ENCODE assay signal across 10 cellular contexts in the genomic region with DNA sequence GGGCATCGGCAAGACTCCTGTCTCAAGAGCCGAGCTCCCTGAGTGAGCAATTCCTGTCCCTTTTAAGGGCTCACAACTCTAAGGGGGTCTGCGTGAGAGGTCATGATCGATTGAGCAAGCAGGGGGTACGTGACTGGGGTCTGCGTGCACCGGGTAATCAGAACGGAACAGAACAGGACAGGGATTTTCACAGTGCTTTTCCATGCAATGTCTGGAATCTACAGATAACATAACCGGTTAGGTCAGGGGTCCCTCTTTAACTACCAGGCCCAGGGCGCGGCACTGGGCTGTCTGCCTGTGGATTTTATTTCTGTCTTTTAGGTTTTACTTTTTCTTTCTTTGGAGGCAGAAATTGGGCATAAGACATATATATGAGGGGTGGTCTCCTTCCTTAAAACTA. TPM values are rescaled to one million over a fixed set of nuclear protein-coding genes. Genes with fewer than 3 reads are reported as not detected.
DNase-seq lines count a peak whose midpoint lies in the region; ATAC-seq and TF ChIP-seq lines count a peak whose summit lies in the region.
"Not testable (repeated sequence)": the region's sequence is repeated elsewhere in the genome, so short reads cannot be mapped to it uniquely, and the experiment has no call there.
"Had no signal": no experiment of that assay in that cellular context is flagged by ENCODE, and none has a peak within 500 bp of the region (broad histone marks: within the 10 kb centered on the region; RNA-seq: fewer than 3 reads in every experiment).

No MANE protein-coding gene starts in this region.

- WGBS in adrenal gland, 4 donors: 75 to 89% (median 85%) methylated on average over 11 of the region's 11 CpGs

- not testable (repeated sequence) for ATAC-seq in activated CD8-positive, alpha-beta T cell treated with anti-CD3 and anti-CD28 coated beads, Interleukin-2, amount 10 ng/mL, durations not matched to agents 7 days and 5 days; Right ventricle myocardium superior (ENCODE audit: poor library complexity); natural killer cell; stimulated activated effector memory CD8-positive, alpha-beta T cell treated with anti-CD3 and anti-CD28 coated beads, Interleukin-12 subunit alpha, Interleukin-12 subunit beta, amount 100 ng/mL, for 72 hours

- peaks cover 17 to 21% of the 10 kb centered on the region in 2 donors for H3K4me1 ChIP-seq in adrenal gland (replicated peaks in 1 of 2)

- POLR2A ChIA-PET in RWPE1 (lab: Yijun Ruan, JAX; ENCODE audit: low non-redundant PET): not testable (repeated sequence)
- POLR2A ChIA-PET in activated CD8-positive, alpha-beta T cell treated with anti-CD3 and anti-CD28 coated beads, Interleukin-2, amount 10 ng/mL, durations not matched to agents 7 days and 5 days (lab: Charles Lee): interaction anchor here (0.7 to 7.1 kb wide), 5 partner anchors 14 to 88 kb away, joined by 3 to 142 read pairs (median 15); a partner anchor contains a TSS

- H3K4me3 ChIP-seq in adrenal gland: not testable (repeated sequence)

- TF ChIP-seq CTCF in 22Rv1 (IDR thresholded peaks at IDR 0.05); RWPE1 (conservative IDR thresholded peaks at IDR 0.05; ENCODE audit: low read depth); adrenal gland (IDR thresholded peaks at IDR 0.05); natural killer cell (IDR thresholded peaks at IDR 0.05): not testable (repeated sequence)

- intact Hi-C loops in adrenal gland (cut with DNase I); Right ventricle myocardium superior (cut with DNase I); natural killer cell (cut with micrococcal nuclease): not testable (repeated sequence)

- H3K9me3 ChIP-seq in adrenal gland (replicated peaks in 1 of 3): not testable (repeated sequence)

- peak overlapping the region; percentile 99 for H3K27ac ChIP-seq in 22Rv1
- H3K27ac ChIP-seq in RWPE1: peak overlapping the region; percentile 26; the same call in 1 of the 2 replicates
- H3K27ac ChIP-seq in adrenal gland: peak overlapping the region in 3 of 5 donors; percentile 8 to 64 (median 54)

- H3K27ac Mint-ChIP-seq in activated CD8-positive, alpha-beta T cell treated with anti-CD3 and anti-CD28 coated beads, Interleukin-2, amount 10 ng/mL, durations not matched to agents 7 days and 5 days: peak overlapping the region; percentile 100
- peak overlapping the region; percentile 51 to 62 for H3K27ac Mint-ChIP-seq in natural killer cell
- H3K27ac Mint-ChIP-seq in stimulated activated effector memory CD8-positive, alpha-beta T cell treated with anti-CD3 and anti-CD28 coated beads, Interleukin-12 subunit alpha, Interleukin-12 subunit beta, amount 100 ng/mL, for 72 hours: peak overlapping the region; percentile 100

- CTCF ChIA-PET in RWPE1 (lab: Yijun Ruan, JAX): not testable (repeated sequence)
- CTCF ChIA-PET in activated CD8-positive, alpha-beta T cell treated with anti-CD3 and anti-CD28 coated beads, Interleukin-2, amount 10 ng/mL, durations not matched to agents 7 days and 5 days (lab: Charles Lee): interaction anchor here (1.0 kb wide), 1 partner anchor 88 kb away, joined by 5 read pairs; no protein-coding TSS in a partner anchor

- H3K4me1 Mint-ChIP-seq in activated CD8-positive, alpha-beta T cell treated with anti-CD3 and anti-CD28 coated beads, Interleukin-2, amount 10 ng/mL, durations not matched to agents 7 days and 5 days (ENCODE audit: low read depth): peaks cover 48% of the 10 kb centered on the region
- H3K4me1 Mint-ChIP-seq in natural killer cell: peaks cover 12 to 26% of the 10 kb centered on the region in 2 donors
- H3K4me1 Mint-ChIP-seq in stimulated activated effector memory CD8-positive, alpha-beta T cell treated with anti-CD3 and anti-CD28 coated beads, Interleukin-12 subunit alpha, Interleukin-12 subunit beta, amount 100 ng/mL, for 72 hours: peaks cover 27% of the 10 kb centered on the region

- H3K4me3 Mint-ChIP-seq in activated CD8-positive, alpha-beta T cell treated with anti-CD3 and anti-CD28 coated beads, Interleukin-2, amount 10 ng/mL, durations not matched to agents 7 days and 5 days: peak overlapping the region; percentile 94
- peak overlapping the region; percentile 65 for H3K4me3 Mint-ChIP-seq in natural killer cell
- H3K4me3 Mint-ChIP-seq in stimulated activated effector memory CD8-positive, alpha-beta T cell treated with anti-CD3 and anti-CD28 coated beads, Interleukin-12 subunit alpha, Interleukin-12 subunit beta, amount 100 ng/mL, for 72 hours: peak overlapping the region; percentile 93

- not testable (repeated sequence) for H3K27me3 Mint-ChIP-seq in activated CD8-positive, alpha-beta T cell treated with anti-CD3 and anti-CD28 coated beads, Interleukin-2, amount 10 ng/mL, durations not matched to agents 7 days and 5 days (ENCODE audit: low read depth)
- peaks cover 0 to 13% of the 10 kb centered on the region in 2 donors for H3K27me3 Mint-ChIP-seq in natural killer cell (ENCODE audit: low read depth in 2 of 2)

- H3K36me3 ChIP-seq in adrenal gland (replicated peaks in 1 of 2): not testable (repeated sequence)

- not testable (repeated sequence) for H3K27me3 ChIP-seq in adrenal gland

- not testable (repeated sequence) for H3K9me3 Mint-ChIP-seq in activated CD8-positive, alpha-beta T cell treated with anti-CD3 and anti-CD28 coated beads, Interleukin-2, amount 10 ng/mL, durations not matched to agents 7 days and 5 days (ENCODE audit: insufficient read depth); natural killer cell; stimulated activated effector memory CD8-positive, alpha-beta T cell treated with anti-CD3 and anti-CD28 coated beads, Interleukin-12 subunit alpha, Interleukin-12 subunit beta, amount 100 ng/mL, for 72 hours

- H3K36me3 Mint-ChIP-seq in activated CD8-positive, alpha-beta T cell treated with anti-CD3 and anti-CD28 coated beads, Interleukin-2, amount 10 ng/mL, durations not matched to agents 7 days and 5 days (ENCODE audit: low read depth): peaks cover 25% of the 10 kb centered on the region
- not testable (repeated sequence) for H3K36me3 Mint-ChIP-seq in natural killer cell
- H3K36me3 Mint-ChIP-seq in stimulated activated effector memory CD8-positive, alpha-beta T cell treated with anti-CD3 and anti-CD28 coated beads, Interleukin-12 subunit alpha, Interleukin-12 subunit beta, amount 100 ng/mL, for 72 hours: peaks cover 15% of the 10 kb centered on the region

- TF ChIP-seq POLR2A in GM19193 (IDR thresholded peaks at IDR 0.05; ENCODE audit: extremely low read depth, insufficient read depth, insufficient read length): peak; percentile 34
- not testable (repeated sequence) for TF ChIP-seq POLR2A in adrenal gland (IDR thresholded peaks at IDR 0.05)

- DNase-seq in RWPE1 (ENCODE audit: low spot score); activated CD8-positive, alpha-beta T cell treated with anti-CD3 and anti-CD28 coated beads, Interleukin-2, amount 10 ng/mL, durations not matched to agents 7 days and 5 days; adrenal gland; natural killer cell; stimulated activated effector memory CD8-positive, alpha-beta T cell treated with anti-CD3 and anti-CD28 coated beads, Interleukin-12 subunit alpha, Interleukin-12 subunit beta, amount 100 ng/mL, for 72 hours (ENCODE audit: low spot score in 2 of 2): not testable (repeated sequence)
- peak; percentile 21 for DNase-seq in Right ventricle myocardium superior

RNA-seq across cellular contexts. Expression of a gene that starts 3.6 kb away (rescaled TPM):
- total RNA-seq in activated CD8-positive, alpha-beta T cell treated with anti-CD3 and anti-CD28 coated beads, Interleukin-2, amount 10 ng/mL, durations not matched to agents 7 days and 5 days: 10 to 100 TPM; 71.8 to 76.6 TPM
- total RNA-seq in adrenal gland (100 to 1,000 TPM in 3 of 8 donors, 10 to 100 TPM in 5; 14.6 to 152 (median 64.5) TPM), Right ventricle myocardium superior (11.8 TPM), natural killer cell (10 to 100 TPM; 17.7 to 44.6 (median 32.4) TPM)
- 10 to 100 TPM; 12.3 to 90.3 (median 89.5) TPM for polyA plus RNA-seq in adrenal gland

RNA-seq across cellular contexts. Expression of a gene that starts 8.0 kb away (rescaled TPM):
- 10 to 100 TPM; 11.7 to 13.9 TPM for total RNA-seq in activated CD8-positive, alpha-beta T cell treated with anti-CD3 and anti-CD28 coated beads, Interleukin-2, amount 10 ng/mL, durations not matched to agents 7 days and 5 days
- 1 to 10 TPM in 6 of 8 donors, not detected in 2; 1.2 to 7.8 (median 4.1) TPM for total RNA-seq in adrenal gland
- polyA plus RNA-seq in adrenal gland: 1 to 10 TPM in 2 of 3 donors, not detected in 1; 1.2 to 4.0 TPM
- not detected for total RNA-seq in Right ventricle myocardium superior
- 10 to 100 TPM in 1 of 3 donors, 1 to 10 TPM in 2; 2.8 to 13.5 (median 8.4) TPM for total RNA-seq in natural killer cell
- total RNA-seq: ureter had no signal

RNA-seq across cellular contexts. Expression of a gene that starts 12.3 kb away (rescaled TPM):
- 10 to 100 TPM; 10.6 to 12.0 TPM for total RNA-seq in activated CD8-positive, alpha-beta T cell treated with anti-CD3 and anti-CD28 coated beads, Interleukin-2, amount 10 ng/mL, durations not matched to agents 7 days and 5 days
- under 1 TPM in 6 of 8 donors, not detected in 2; 0.06 to 0.69 (median 0.30) TPM for total RNA-seq in adrenal gland
- polyA plus RNA-seq in adrenal gland: under 1 TPM; 0.09 to 0.24 (median 0.24) TPM
- not detected for total RNA-seq in Right ventricle myocardium superior
- total RNA-seq in natural killer cell: 1 to 10 TPM; 2.4 to 6.9 (median 5.3) TPM
- total RNA-seq: dermis microvascular lymphatic vessel endothelial cell had no signal

RNA-seq across cellular contexts. Expression of a gene that starts 25.4 kb away (rescaled TPM):
- 100 to 1,000 TPM; 146 to 150 TPM for total RNA-seq in activated CD8-positive, alpha-beta T cell treated with anti-CD3 and anti-CD28 coated beads, Interleukin-2, amount 10 ng/mL, durations not matched to agents 7 days and 5 days
- total RNA-seq in adrenal gland: 10 to 100 TPM; 22.9 to 40.2 (median 32.6) TPM
- polyA plus RNA-seq in adrenal gland: 10 to 100 TPM; 13.8 to 90.5 (median 56.2) TPM
- total RNA-seq in Right ventricle myocardium superior: 28.8 TPM
- 100 to 1,000 TPM in 2 of 3 donors, 10 to 100 TPM in 1; 94.5 to 106 (median 104) TPM for total RNA-seq in natural killer cell

RNA-seq across cellular contexts. Expression of a gene that starts 25.9 kb away (rescaled TPM):
- total RNA-seq in activated CD8-positive, alpha-beta T cell treated with anti-CD3 and anti-CD28 coated beads, Interleukin-2, amount 10 ng/mL, durations not matched to agents 7 days and 5 days: 100 to 1,000 TPM; 119 to 132 TPM
- total RNA-seq in adrenal gland: 10 to 100 TPM; 47.5 to 91.0 (median 78.3) TPM
- 100 to 1,000 TPM in 1 of 3 donors, 10 to 100 TPM in 1, 1 to 10 TPM in 1; 6.3 to 120 (median 90.3) TPM for polyA plus RNA-seq in adrenal gland
- total RNA-seq in Right ventricle myocardium superior: 25.3 TPM
- 100 to 1,000 TPM; 114 to 129 (median 122) TPM for total RNA-seq in natural killer cell

Comparison
In these comparisons a context has a peak if more than half of its experiments do, and no peak if none do; other contexts are left out.
1. H3K27ac ChIP-seq: peak in every context shown above with its lines; median percentile 99 in 22Rv1; 54 in adrenal gland; 26 in RWPE1.